In the genomic region with DNA sequence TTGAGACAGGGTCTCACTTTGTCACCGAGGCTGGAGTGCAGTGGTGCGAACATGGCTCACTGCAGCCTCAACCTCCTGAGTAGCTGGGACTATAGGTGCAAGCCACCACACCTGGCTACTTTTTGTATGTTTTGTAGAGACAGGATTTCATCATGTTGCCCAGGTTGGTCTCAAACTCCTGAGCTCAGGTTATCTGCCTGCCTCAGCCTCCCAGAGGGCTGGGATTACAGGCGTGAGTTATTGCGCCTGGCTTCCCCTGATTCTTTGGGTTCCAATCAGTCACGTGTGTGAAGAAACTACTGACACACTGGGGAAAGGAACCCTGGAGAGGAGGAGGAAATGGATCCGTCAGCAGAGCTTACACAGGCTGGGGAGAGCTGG, we compare ENCODE assay signal across 2 cellular contexts.
TF ChIP-seq lines count a peak whose summit lies in the region.

No MANE protein-coding gene starts in this region.

TF ChIP-seq in GM23338, 12 proteins besides CTCF, POLR2A, EP300 and RAD21 (continued from another document):
- TF ChIP-seq REST (IDR thresholded peaks at IDR 0.05; ENCODE audit: unreplicated experiment), result no peak
- TF ChIP-seq JUNB (IDR thresholded peaks at IDR 0.05; ENCODE audit: unreplicated experiment), result no peak
- TF ChIP-seq CREB1 (CRISPR knock-in tag; IDR thresholded peaks at IDR 0.05; ENCODE audit: low read depth), result no peak
- TF ChIP-seq, protein P1, sequence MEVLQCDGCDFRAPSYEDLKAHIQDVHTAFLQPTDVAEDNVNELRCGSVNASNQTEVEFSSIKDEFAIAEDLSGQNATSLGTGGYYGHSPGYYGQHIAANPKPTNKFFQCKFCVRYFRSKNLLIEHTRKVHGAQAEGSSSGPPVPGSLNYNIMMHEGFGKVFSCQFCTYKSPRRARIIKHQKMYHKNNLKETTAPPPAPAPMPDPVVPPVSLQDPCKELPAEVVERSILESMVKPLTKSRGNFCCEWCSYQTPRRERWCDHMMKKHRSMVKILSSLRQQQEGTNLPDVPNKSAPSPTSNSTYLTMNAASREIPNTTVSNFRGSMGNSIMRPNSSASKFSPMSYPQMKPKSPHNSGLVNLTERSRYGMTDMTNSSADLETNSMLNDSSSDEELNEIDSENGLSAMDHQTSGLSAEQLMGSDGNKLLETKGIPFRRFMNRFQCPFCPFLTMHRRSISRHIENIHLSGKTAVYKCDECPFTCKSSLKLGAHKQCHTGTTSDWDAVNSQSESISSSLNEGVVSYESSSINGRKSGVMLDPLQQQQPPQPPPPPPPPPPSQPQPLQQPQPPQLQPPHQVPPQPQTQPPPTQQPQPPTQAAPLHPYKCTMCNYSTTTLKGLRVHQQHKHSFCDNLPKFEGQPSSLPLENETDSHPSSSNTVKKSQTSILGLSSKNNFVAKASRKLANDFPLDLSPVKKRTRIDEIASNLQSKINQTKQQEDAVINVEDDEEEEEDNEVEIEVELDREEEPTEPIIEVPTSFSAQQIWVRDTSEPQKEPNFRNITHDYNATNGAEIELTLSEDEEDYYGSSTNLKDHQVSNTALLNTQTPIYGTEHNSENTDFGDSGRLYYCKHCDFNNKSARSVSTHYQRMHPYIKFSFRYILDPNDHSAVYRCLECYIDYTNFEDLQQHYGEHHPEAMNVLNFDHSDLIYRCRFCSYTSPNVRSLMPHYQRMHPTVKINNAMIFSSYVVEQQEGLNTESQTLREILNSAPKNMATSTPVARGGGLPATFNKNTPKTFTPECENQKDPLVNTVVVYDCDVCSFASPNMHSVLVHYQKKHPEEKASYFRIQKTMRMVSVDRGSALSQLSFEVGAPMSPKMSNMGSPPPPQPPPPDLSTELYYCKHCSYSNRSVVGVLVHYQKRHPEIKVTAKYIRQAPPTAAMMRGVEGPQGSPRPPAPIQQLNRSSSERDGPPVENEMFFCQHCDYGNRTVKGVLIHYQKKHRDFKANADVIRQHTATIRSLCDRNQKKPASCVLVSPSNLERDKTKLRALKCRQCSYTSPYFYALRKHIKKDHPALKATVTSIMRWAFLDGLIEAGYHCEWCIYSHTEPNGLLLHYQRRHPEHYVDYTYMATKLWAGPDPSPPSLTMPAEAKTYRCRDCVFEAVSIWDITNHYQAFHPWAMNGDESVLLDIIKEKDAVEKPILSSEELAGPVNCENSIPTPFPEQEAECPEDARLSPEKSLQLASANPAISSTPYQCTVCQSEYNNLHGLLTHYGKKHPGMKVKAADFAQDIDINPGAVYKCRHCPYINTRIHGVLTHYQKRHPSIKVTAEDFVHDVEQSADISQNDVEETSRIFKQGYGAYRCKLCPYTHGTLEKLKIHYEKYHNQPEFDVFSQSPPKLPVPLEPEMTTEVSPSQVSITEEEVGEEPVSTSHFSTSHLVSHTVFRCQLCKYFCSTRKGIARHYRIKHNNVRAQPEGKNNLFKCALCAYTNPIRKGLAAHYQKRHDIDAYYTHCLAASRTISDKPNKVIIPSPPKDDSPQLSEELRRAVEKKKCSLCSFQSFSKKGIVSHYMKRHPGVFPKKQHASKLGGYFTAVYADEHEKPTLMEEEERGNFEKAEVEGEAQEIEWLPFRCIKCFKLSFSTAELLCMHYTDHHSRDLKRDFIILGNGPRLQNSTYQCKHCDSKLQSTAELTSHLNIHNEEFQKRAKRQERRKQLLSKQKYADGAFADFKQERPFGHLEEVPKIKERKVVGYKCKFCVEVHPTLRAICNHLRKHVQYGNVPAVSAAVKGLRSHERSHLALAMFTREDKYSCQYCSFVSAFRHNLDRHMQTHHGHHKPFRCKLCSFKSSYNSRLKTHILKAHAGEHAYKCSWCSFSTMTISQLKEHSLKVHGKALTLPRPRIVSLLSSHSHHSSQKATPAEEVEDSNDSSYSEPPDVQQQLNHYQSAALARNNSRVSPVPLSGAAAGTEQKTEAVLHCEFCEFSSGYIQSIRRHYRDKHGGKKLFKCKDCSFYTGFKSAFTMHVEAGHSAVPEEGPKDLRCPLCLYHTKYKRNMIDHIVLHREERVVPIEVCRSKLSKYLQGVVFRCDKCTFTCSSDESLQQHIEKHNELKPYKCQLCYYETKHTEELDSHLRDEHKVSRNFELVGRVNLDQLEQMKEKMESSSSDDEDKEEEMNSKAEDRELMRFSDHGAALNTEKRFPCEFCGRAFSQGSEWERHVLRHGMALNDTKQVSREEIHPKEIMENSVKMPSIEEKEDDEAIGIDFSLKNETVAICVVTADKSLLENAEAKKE (CRISPR knock-in tag; IDR thresholded peaks at IDR 0.05), result no peak
- no peak for TF ChIP-seq NANOG (IDR thresholded peaks at IDR 0.05; ENCODE audit: borderline replicate concordance)
- no peak for TF ChIP-seq EZH2phosphoT487 (IDR thresholded peaks at IDR 0.05; ENCODE audit: unreplicated experiment)
- TF ChIP-seq ETS1 (IDR thresholded peaks at IDR 0.05), result no peak

TF ChIP-seq in SK-N-SH treated with all-trans-retinoic acid at 6 μM for 48 hours, 23 proteins besides CTCF, POLR2A, EP300 and RAD21 (continued from another document):
- no peak for TF ChIP-seq PATZ1 (CRISPR knock-in tag; IDR thresholded peaks at IDR 0.05; ENCODE audit: borderline replicate concordance)
- no peak for TF ChIP-seq ZNF565 (CRISPR knock-in tag; conservative IDR thresholded peaks at IDR 0.05; ENCODE audit: low read depth)
- no peak for TF ChIP-seq ARNTL (CRISPR knock-in tag; IDR thresholded peaks at IDR 0.05; ENCODE audit: borderline replicate concordance, low read depth)
- no peak for TF ChIP-seq RARB (CRISPR knock-in tag; IDR thresholded peaks at IDR 0.05)
- TF ChIP-seq, protein P2, sequence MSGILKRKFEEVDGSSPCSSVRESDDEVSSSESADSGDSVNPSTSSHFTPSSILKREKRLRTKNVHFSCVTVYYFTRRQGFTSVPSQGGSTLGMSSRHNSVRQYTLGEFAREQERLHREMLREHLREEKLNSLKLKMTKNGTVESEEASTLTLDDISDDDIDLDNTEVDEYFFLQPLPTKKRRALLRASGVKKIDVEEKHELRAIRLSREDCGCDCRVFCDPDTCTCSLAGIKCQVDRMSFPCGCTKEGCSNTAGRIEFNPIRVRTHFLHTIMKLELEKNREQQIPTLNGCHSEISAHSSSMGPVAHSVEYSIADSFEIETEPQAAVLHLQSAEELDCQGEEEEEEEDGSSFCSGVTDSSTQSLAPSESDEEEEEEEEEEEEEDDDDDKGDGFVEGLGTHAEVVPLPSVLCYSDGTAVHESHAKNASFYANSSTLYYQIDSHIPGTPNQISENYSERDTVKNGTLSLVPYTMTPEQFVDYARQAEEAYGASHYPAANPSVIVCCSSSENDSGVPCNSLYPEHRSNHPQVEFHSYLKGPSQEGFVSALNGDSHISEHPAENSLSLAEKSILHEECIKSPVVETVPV (CRISPR knock-in tag; IDR thresholded peaks at IDR 0.05), result no peak
- TF ChIP-seq BACH2 (CRISPR knock-in tag; IDR thresholded peaks at IDR 0.05; ENCODE audit: borderline replicate concordance), result no peak
